Comparison of ENCODE assay signal across 1 cellular context in the genomic region with DNA sequence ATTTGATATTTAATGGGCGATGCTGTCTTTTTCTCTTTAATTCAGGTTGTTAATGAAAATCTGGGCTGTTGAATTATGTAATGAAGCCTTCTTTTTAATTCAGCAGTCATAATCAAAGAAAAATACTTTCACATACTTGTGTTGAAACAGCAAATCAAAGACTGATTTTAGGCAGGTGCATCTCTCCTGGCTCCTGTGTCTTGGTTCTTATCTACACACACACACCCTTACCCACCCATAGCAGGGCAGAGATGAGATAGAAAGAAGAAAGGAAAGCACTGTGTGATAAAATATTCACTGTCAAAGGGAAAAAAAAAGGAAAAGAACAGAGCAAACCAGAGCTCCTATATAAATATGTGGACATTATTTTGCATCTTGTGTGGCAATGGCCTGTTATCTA.
TF ChIP-seq lines count a peak whose summit lies in the region.

No MANE protein-coding gene starts in this region.

TF ChIP-seq in IMR-90, 13 proteins besides CTCF, POLR2A, EP300 and RAD21:
- TF ChIP-seq CHD1 (IDR thresholded peaks at IDR 0.05; ENCODE audit: low read depth, low read length) (no peak), MXI1 (IDR thresholded peaks at IDR 0.05; ENCODE audit: borderline replicate concordance, low read depth, low read length) (no peak), NFE2L2 (IDR thresholded peaks at IDR 0.05; ENCODE audit: low read depth, low read length) (no peak), FOS (IDR thresholded peaks at IDR 0.05; ENCODE audit: low read depth, low read length) (no peak)
TF ChIP-seq in IMR-90: peak in this region for 0.
